Comparison of ENCODE assay signal across 1 cellular context in the genomic region with DNA sequence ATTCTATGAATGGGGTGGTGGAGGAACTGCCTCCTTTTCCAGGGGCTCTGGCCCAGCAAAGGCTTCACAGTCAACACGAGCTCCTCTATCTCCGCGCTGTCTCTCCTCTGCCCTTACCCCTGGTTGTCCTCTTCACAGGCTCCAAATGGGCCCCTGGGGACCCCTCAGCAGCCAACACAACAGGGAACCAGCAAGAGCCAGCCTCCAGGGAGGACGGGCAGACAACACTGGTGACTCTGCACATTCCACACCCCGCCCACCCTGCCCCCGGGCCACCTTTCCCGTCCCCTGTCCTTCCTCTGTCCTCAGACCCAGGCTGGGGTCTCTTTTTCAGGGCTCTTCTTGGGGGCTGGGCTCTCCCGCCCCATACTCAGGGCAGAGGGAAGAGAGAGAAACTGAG.
TF ChIP-seq lines count a peak whose summit lies in the region.

No MANE protein-coding gene starts in this region.

TF ChIP-seq in GM23338, 12 proteins besides CTCF, POLR2A, EP300 and RAD21 (continued from another document):
- TF ChIP-seq REST (IDR thresholded peaks at IDR 0.05; ENCODE audit: unreplicated experiment), result no peak
- TF ChIP-seq, protein P1, sequence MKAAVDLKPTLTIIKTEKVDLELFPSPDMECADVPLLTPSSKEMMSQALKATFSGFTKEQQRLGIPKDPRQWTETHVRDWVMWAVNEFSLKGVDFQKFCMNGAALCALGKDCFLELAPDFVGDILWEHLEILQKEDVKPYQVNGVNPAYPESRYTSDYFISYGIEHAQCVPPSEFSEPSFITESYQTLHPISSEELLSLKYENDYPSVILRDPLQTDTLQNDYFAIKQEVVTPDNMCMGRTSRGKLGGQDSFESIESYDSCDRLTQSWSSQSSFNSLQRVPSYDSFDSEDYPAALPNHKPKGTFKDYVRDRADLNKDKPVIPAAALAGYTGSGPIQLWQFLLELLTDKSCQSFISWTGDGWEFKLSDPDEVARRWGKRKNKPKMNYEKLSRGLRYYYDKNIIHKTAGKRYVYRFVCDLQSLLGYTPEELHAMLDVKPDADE (IDR thresholded peaks at IDR 0.05), result no peak
- TF ChIP-seq JUNB (IDR thresholded peaks at IDR 0.05; ENCODE audit: unreplicated experiment), result no peak
- no peak for TF ChIP-seq ZNF331 (CRISPR knock-in tag; IDR thresholded peaks at IDR 0.05; ENCODE audit: low read depth)
- TF ChIP-seq CREB1 (CRISPR knock-in tag; IDR thresholded peaks at IDR 0.05; ENCODE audit: low read depth), result no peak
- TF ChIP-seq NANOG (IDR thresholded peaks at IDR 0.05; ENCODE audit: borderline replicate concordance), result no peak
